Comparison of ENCODE assay signal across 29 cellular contexts in the genomic region with DNA sequence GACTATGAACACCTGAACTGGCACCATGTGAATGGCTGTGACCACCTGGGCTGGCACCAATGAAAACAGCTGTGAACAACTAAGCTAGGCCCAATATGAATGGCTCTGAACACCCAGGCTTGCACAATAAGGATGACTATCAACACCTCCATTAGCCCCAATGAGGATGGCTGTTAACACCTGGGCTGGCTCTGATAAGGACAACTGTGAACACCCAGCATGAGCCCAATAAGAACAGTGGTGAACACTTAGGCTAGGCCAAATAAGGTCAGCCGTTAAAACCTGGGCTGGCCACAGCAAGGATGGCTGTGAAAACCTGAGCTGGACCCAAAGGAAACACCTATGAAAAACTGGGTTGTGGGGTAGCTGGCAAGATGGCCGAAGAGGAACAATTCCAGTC.
"Had no signal": no experiment of that assay in that cellular context is flagged by ENCODE, and none has a peak within 500 bp of the region (broad histone marks: within the 10 kb centered on the region; RNA-seq: fewer than 3 reads in every experiment).

No MANE protein-coding gene starts in this region.

- H3K27me3 ChIP-seq: ovary, right lobe of liver, sigmoid colon, stomach, thyroid gland, tibial nerve, upper lobe of right lung, vagina had no signal

- H3K36me3 Mint-ChIP-seq: natural killer cell treated with Interleukin-12 subunit alpha and Interleukin-12 subunit beta and Interleukin-15 and Interleukin-18, amount 100 ng/mL, for 72 hours; stimulated activated effector memory CD8-positive, alpha-beta T cell treated with anti-CD3 and anti-CD28 coated beads, Interleukin-12 subunit alpha, Interleukin-12 subunit beta, amount 100 ng/mL, for 72 hours; stimulated activated naive B cell treated with anti-CD40 and anti-IgM and Interleukin-4, amounts not matched to agents 10 μg/mL and 1 μg/mL and 100 μg/mL, for 72 hours had no signal

- H2AFZ ChIP-seq: parathyroid adenoma had no signal

- H3K9ac ChIP-seq: parathyroid adenoma had no signal

- H3K4me1 ChIP-seq: parathyroid adenoma, psoas muscle, right lobe of liver, sigmoid colon, stomach, thyroid gland, tibial nerve, upper lobe of right lung, vagina had no signal

- H3K27me3 Mint-ChIP-seq: naive thymus-derived CD8-positive, alpha-beta T cell; natural killer cell treated with Interleukin-12 subunit alpha and Interleukin-12 subunit beta and Interleukin-15 and Interleukin-18, amount 100 ng/mL, for 72 hours; progenitor cell of endocrine pancreas; stimulated activated naive B cell treated with anti-CD40 and anti-IgM and Interleukin-4, amounts not matched to agents 10 μg/mL and 1 μg/mL and 100 μg/mL, for 72 hours; stimulated activated naive CD8-positive, alpha-beta T cell treated with anti-CD3 and anti-CD28 coated beads, Interleukin-15, Interleukin-2, amounts not matched to agents 100 ng/mL and 50 ng/mL, for 24 hours had no signal

- H3K36me3 ChIP-seq: ovary, right lobe of liver, sigmoid colon, stomach, thoracic aorta, thyroid gland, tibial nerve, upper lobe of right lung, vagina had no signal

- H3K4me3 Mint-ChIP-seq: natural killer cell treated with Interleukin-12 subunit alpha and Interleukin-12 subunit beta and Interleukin-15 and Interleukin-18, amount 100 ng/mL, for 72 hours; nephron progenitor cell; neural crest cell; stimulated activated effector memory CD8-positive, alpha-beta T cell treated with anti-CD3 and anti-CD28 coated beads, Interleukin-12 subunit alpha, Interleukin-12 subunit beta, amount 100 ng/mL, for 72 hours; stimulated activated naive B cell treated with anti-CD40 and anti-IgM and Interleukin-4, amounts not matched to agents 10 μg/mL and 1 μg/mL and 100 μg/mL, for 72 hours; stimulated activated naive CD8-positive, alpha-beta T cell treated with anti-CD3 and anti-CD28 coated beads, Interleukin-15, Interleukin-2, amounts not matched to agents 100 ng/mL and 50 ng/mL, for 24 hours had no signal

- H3K27ac ChIP-seq: ovary, parathyroid adenoma, psoas muscle, right lobe of liver, sigmoid colon, stomach, thoracic aorta, thyroid gland, tibial nerve, upper lobe of right lung, vagina had no signal

- H3K4me3 ChIP-seq: ovary, psoas muscle, right lobe of liver, sigmoid colon, stomach, thoracic aorta, thyroid gland, tibial nerve, upper lobe of right lung, vagina had no signal

- H3K4me1 Mint-ChIP-seq: naive thymus-derived CD8-positive, alpha-beta T cell; nephron progenitor cell; neural crest cell; stimulated activated effector memory CD8-positive, alpha-beta T cell treated with anti-CD3 and anti-CD28 coated beads, Interleukin-12 subunit alpha, Interleukin-12 subunit beta, amount 100 ng/mL, for 72 hours; stimulated activated naive B cell treated with anti-CD40 and anti-IgM and Interleukin-4, amounts not matched to agents 10 μg/mL and 1 μg/mL and 100 μg/mL, for 72 hours had no signal

- ATAC-seq: naive thymus-derived CD8-positive, alpha-beta T cell; natural killer cell treated with Interleukin-12 subunit alpha and Interleukin-12 subunit beta and Interleukin-15 and Interleukin-18, amount 100 ng/mL, for 72 hours; psoas muscle; right cardiac atrium; right lobe of liver; stimulated activated effector memory CD8-positive, alpha-beta T cell treated with anti-CD3 and anti-CD28 coated beads, Interleukin-12 subunit alpha, Interleukin-12 subunit beta, amount 100 ng/mL, for 72 hours; stimulated activated naive B cell treated with anti-CD40 and anti-IgM and Interleukin-4, amounts not matched to agents 10 μg/mL and 1 μg/mL and 100 μg/mL, for 72 hours; upper lobe of right lung had no signal

- H3K27ac Mint-ChIP-seq: naive thymus-derived CD8-positive, alpha-beta T cell; natural killer cell treated with Interleukin-12 subunit alpha and Interleukin-12 subunit beta and Interleukin-15 and Interleukin-18, amount 100 ng/mL, for 72 hours; nephron progenitor cell; progenitor cell of endocrine pancreas; stimulated activated effector memory CD8-positive, alpha-beta T cell treated with anti-CD3 and anti-CD28 coated beads, Interleukin-12 subunit alpha, Interleukin-12 subunit beta, amount 100 ng/mL, for 72 hours; stimulated activated naive B cell treated with anti-CD40 and anti-IgM and Interleukin-4, amounts not matched to agents 10 μg/mL and 1 μg/mL and 100 μg/mL, for 72 hours; stimulated activated naive CD8-positive, alpha-beta T cell treated with anti-CD3 and anti-CD28 coated beads, Interleukin-15, Interleukin-2, amounts not matched to agents 100 ng/mL and 50 ng/mL, for 24 hours had no signal

- DNase-seq: naive thymus-derived CD8-positive, alpha-beta T cell; nephron progenitor cell; occipital lobe; ovary; posterior cingulate gyrus; psoas muscle; right cardiac atrium; right lobe of liver; sigmoid colon; small intestine; stimulated activated CD4-positive, alpha-beta T cell treated with anti-CD3 and anti-CD28 coated beads, Interleukin-15, amount 100 ng/mL, for 24 hours; stimulated activated CD4-positive, alpha-beta T cell treated with anti-CD3 and anti-CD28 coated beads, Interleukin-2, amount 100 ng/mL, for 24 hours; stimulated activated CD4-positive, alpha-beta T cell treated with anti-CD3 and anti-CD28 coated beads, Interleukin-2, amount 100 ng/mL, for 48 hours; stimulated activated CD4-positive, alpha-beta T cell treated with anti-CD3 and anti-CD28 coated beads, Interleukin-4, amount 100 ng/mL, for 24 hours; stimulated activated naive B cell treated with anti-CD40 and anti-IgM and Interleukin-4, amounts not matched to agents 10 μg/mL and 1 μg/mL and 100 μg/mL, for 72 hours; stimulated activated naive CD4-positive, alpha-beta T cell treated with Interleukin-2 at 50 U/mL for 16 hours; stomach; thyroid gland; trophoblast cell; upper lobe of right lung had no signal

- H3K9me3 ChIP-seq: psoas muscle, right lobe of liver, sigmoid colon, thoracic aorta, thyroid gland, upper lobe of right lung, vagina had no signal
